Comparison of ENCODE assay signal across 8 cellular contexts in genomic region chr17:63621684-63622570, GRCh38. TPM values are rescaled to one million over a fixed set of nuclear protein-coding genes. Genes with fewer than 3 reads are reported as not detected.
DNase-seq lines count a peak whose midpoint lies in the region; ATAC-seq, FAIRE-seq and TF ChIP-seq lines count a peak whose summit lies in the region.

MAP3K3 (plus strand) TSS chr17:63622417; CDS start chr17:63622760, 343 bp downstream.

- TF ChIP-seq CTCF in BJ (IDR thresholded peaks at IDR 0.05; ENCODE audit: insufficient read depth, low read depth, low read length): peak; percentile 27; the same call in 1 of the 2 replicates
- TF ChIP-seq CTCF in kidney epithelial cell (IDR thresholded peaks at IDR 0.05; ENCODE audit: insufficient read depth, low read length, poor library complexity, severe bottlenecking): peak; percentile 10

- CTCF ChIA-PET in BJ (lab: Yijun Ruan, JAX): interaction anchor here (1.0 to 5.1 kb wide), 4 partner anchors 10 to 193 kb away, joined by 3 to 32 read pairs (median 6); no protein-coding TSS in a partner anchor

- H3K36me3 ChIP-seq in BJ (ENCODE audit: control insufficient read depth, insufficient read depth, low read length) (no peaks in the 10 kb centered on the region), kidney epithelial cell (ENCODE audit: control insufficient read depth, insufficient read depth, low read length) (no peaks in the 10 kb centered on the region)

- peak within 1 kb of the TSS; percentile 78 for H3K27ac ChIP-seq in cingulate gyrus (ENCODE audit: low read depth, low read length)

- no peaks in the 10 kb centered on the region for H3K27me3 ChIP-seq in BJ (ENCODE audit: control insufficient read depth, insufficient read depth, low read length)
- no peaks in the 10 kb centered on the region for H3K27me3 ChIP-seq in kidney epithelial cell (ENCODE audit: control insufficient read depth, insufficient read depth, low read length)

- peak; percentile 97 for FAIRE-seq in GM19239 (lab: Jason Lieb, UNC)

- H3K4me3 ChIP-seq in BJ (ENCODE audit: low read depth, low read length) (peak within 1 kb of the TSS; percentile 52), kidney epithelial cell (ENCODE audit: low read depth, low read length) (peak within 1 kb of the TSS; percentile 70)

- POLR2A ChIA-PET in BJ (lab: Charles Lee): interaction anchor here (1.0 kb wide), 1 partner anchor 196 kb away, joined by 4 read pairs; no protein-coding TSS in a partner anchor

- peak; percentile 99 for DNase-seq in BJ (ENCODE audit: low read depth)
- DNase-seq in GM19239 (ENCODE audit: insufficient read length, low spot score): peak; percentile 95
- DNase-seq in NCI-H524 treated with DMSO at 0.1 percent for 48 hours (lab: John Stamatoyannopoulos, UW): peak; percentile 100
- DNase-seq in activated CD4-positive, alpha-beta T cell treated with anti-CD3 and anti-CD28 coated beads for 4 hours: peak; percentile 96 to 97
- DNase-seq in kidney epithelial cell (ENCODE audit: low read depth): peak; percentile 99
- peak; percentile 93 to 97 for DNase-seq in stimulated activated CD4-positive, alpha-beta T cell treated with anti-CD3 and anti-CD28 coated beads, Interleukin-15, amount 100 ng/mL, for 48 hours (ENCODE audit: low read depth in 2 of 2)

- ATAC-seq in HG03457 (IDR thresholded peaks at IDR 0.05; ENCODE audit: unreplicated experiment): peak; percentile 90

RNA-seq across cellular contexts. Expression of gene MAP3K3, which starts in this region (rescaled TPM):
- polyA plus RNA-seq in BJ (2011; rRNA removed): 20.2 and 32.5 TPM in 2 replicates
- 24.8 and 29.7 TPM in 2 replicates for polyA minus RNA-seq in BJ (2011; rRNA and poly(A)+ RNA removed)
- total RNA-seq in kidney epithelial cell: 19.8 and 25.1 TPM in 2 replicates

Comparison
In these comparisons a context has a peak if more than half of its experiments do, and no peak if none do; other contexts are left out.
1. Peak in every context shown above with its lines: DNase-seq, ATAC-seq, H3K4me3 ChIP-seq and H3K27ac ChIP-seq.